Comparison of ENCODE assay signal across 16 cellular contexts in the genomic region with DNA sequence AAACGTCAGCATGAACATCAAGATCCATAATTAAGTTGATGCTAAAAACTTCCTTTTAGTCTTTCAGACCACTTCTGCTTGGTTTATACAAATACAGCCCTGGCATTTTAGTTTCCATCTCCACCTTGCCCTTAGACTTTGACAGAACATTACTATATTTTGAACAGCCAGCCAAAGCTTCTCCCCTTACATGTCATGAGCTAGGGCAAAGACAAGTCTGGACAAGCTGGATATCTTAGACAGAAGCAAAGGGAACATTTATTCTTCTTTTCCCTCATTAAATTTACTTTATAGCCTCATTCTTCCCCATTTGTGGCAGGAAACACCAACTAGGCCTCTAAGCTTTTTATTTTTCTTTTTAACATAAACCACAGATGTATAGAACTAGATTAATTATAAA.
DNase-seq lines count a peak whose midpoint lies in the region; ATAC-seq, FAIRE-seq and TF ChIP-seq lines count a peak whose summit lies in the region.
"Had no signal": no experiment of that assay in that cellular context is flagged by ENCODE, and none has a peak within 500 bp of the region (broad histone marks: within the 10 kb centered on the region; RNA-seq: fewer than 3 reads in every experiment).

No MANE protein-coding gene starts in this region.

- ATAC-seq in GM19467 (IDR thresholded peaks at IDR 0.05; ENCODE audit: unreplicated experiment) = no peak
- ATAC-seq: GM12878 had no signal

- H2AFZ ChIP-seq in mammary epithelial cell (ENCODE audit: low read depth, low read length) (no peak overlapping the region), keratinocyte (ENCODE audit: control insufficient read depth, low read length) (no peak overlapping the region)

- CTCF ChIA-PET in HEK293 (lab: Yijun Ruan, JAX) = no interaction called here
- CTCF ChIA-PET in mammary epithelial cell (lab: Charles Lee; ENCODE audit: low non-redundant PET) = no interaction called here

- no peak for FAIRE-seq in keratinocyte (lab: Jason Lieb, UNC)
- FAIRE-seq: GM12878, GM18507, H1 had no signal

- H3K4me2 ChIP-seq in mammary epithelial cell (ENCODE audit: insufficient read depth, low read depth, low read length) (peak overlapping the region; percentile 75), keratinocyte (ENCODE audit: control insufficient read depth, extremely low read depth, insufficient read depth, low read depth, low read length) (peak overlapping the region; percentile 7)

- no peaks in the 10 kb centered on the region for H3K36me3 ChIP-seq in HEK293 (ENCODE audit: control insufficient read depth in 2 of 2, insufficient read depth in 1 of 2, low read length in 2 of 2)
- no peaks in the 10 kb centered on the region for H3K36me3 ChIP-seq in mammary epithelial cell (ENCODE audit: insufficient read depth, low read length)
- H3K36me3 ChIP-seq in keratinocyte (ENCODE audit: control insufficient read depth in 2 of 2, extremely low read depth in 1 of 2, insufficient read depth in 2 of 2, low read length in 2 of 2) = no peaks in the 10 kb centered on the region
- H3K36me3 ChIP-seq: HAP-1 had no signal

- TF ChIP-seq CTCF in HEK293 (tag by site-specific recombination; IDR thresholded peaks at IDR 0.05) (no peak), mammary epithelial cell (conservative IDR thresholded peaks at IDR 0.05 in 1 of 2, IDR thresholded peaks at IDR 0.05 in 1 of 2; ENCODE audit: extremely low read depth in 1 of 2, insufficient read depth in 1 of 2, low read depth in 1 of 2, low read length in 2 of 2) (no peak), keratinocyte (optimal IDR thresholded peaks at IDR 0.05 in 1 of 3, IDR thresholded peaks at IDR 0.05 in 1 of 3, conservative IDR thresholded peaks at IDR 0.05 in 1 of 3; ENCODE audit: extremely low read depth in 1 of 3, insufficient read depth in 2 of 3, low read length in 3 of 3) (no peak)

- WGBS in mammary epithelial cell (ENCODE audit: low coverage, missing lambda C conversion rate) = 0% methylated on average over 1 of the region's 1 CpG

- in situ Hi-C loops in mammary epithelial cell (cut with MboI; ENCODE audit: low sequenced_read_pairs in 2 of 2) = no loop called here

- H3K9me3 ChIP-seq in HEK293 (ENCODE audit: control insufficient read depth, insufficient read depth, low read depth, low read length) (no peaks in the 10 kb centered on the region), mammary epithelial cell (replicated peaks; ENCODE audit: insufficient read depth, low read length) (no peaks in the 10 kb centered on the region), keratinocyte (ENCODE audit: control insufficient read depth, low read depth, low read length) (no peaks in the 10 kb centered on the region)
- H3K9me3 ChIP-seq: HAP-1 had no signal

- dilution Hi-C loops in mammary epithelial cell (cut with HindIII; ENCODE audit: low sequenced_read_pairs) (no loop called here), keratinocyte (cut with MboI; ENCODE audit: extremely low pct_ligation_motif_present, low sequenced_read_pairs) (no loop called here)

- intact Hi-C loops in mammary epithelial cell (cut with micrococcal nuclease) = no loop called here

- POLR2A ChIA-PET in HEK293 (lab: Yijun Ruan, JAX) = no interaction called here

- H3K79me2 ChIP-seq in mammary epithelial cell (ENCODE audit: insufficient read depth, low read length) (no peaks in the 10 kb centered on the region), keratinocyte (ENCODE audit: control insufficient read depth, insufficient read depth, low read length) (no peaks in the 10 kb centered on the region)

- H4K20me1 ChIP-seq in mammary epithelial cell (ENCODE audit: insufficient read depth, low read length) = no peaks in the 10 kb centered on the region
- no peaks in the 10 kb centered on the region for H4K20me1 ChIP-seq in keratinocyte (ENCODE audit: control insufficient read depth, extremely low read depth, insufficient read depth, low read length)

- DNase-seq in DMS 273 (lab: John Stamatoyannopoulos, UW; ENCODE audit: unreplicated experiment) (peak; percentile 61), mammary epithelial cell (peak; percentile 55), keratinocyte (ENCODE audit: low read depth, low spot score) (no peak), DMS53 treated with DMSO at 0.1 percent for 48 hours (lab: John Stamatoyannopoulos, UW; ENCODE audit: unreplicated experiment) (no peak), GM19240 (ENCODE audit: insufficient read length, low spot score) (no peak)
- DNase-seq: C1 segment of cervical spinal cord; Calu3; CD4-positive, alpha-beta T cell; DMS79; HFFc6 had no signal

- H3K4me1 ChIP-seq in HEK293 (ENCODE audit: control insufficient read depth, insufficient read depth, low read length) (no peaks in the 10 kb centered on the region), mammary epithelial cell (ENCODE audit: insufficient read depth, low read length) (peaks cover 16% of the 10 kb centered on the region), keratinocyte (ENCODE audit: control insufficient read depth, extremely low read depth, insufficient read depth, low read length) (peaks cover 2% of the 10 kb centered on the region)
- H3K4me1 ChIP-seq: HAP-1 had no signal

- H3K27ac ChIP-seq in HEK293 (ENCODE audit: extremely low read depth, low read depth, low read length) (peak overlapping the region; percentile 59; the same call in 1 of the 2 replicates), mammary epithelial cell (ENCODE audit: insufficient read depth, low read depth, low read length) (peak overlapping the region; percentile 9), keratinocyte (ENCODE audit: control insufficient read depth, insufficient read depth, low read length) (no peak overlapping the region)

- no TSS peak for BruUV-seq in mammary epithelial cell (replicated peaks; lab: Mats Ljungman, UMichigan)

- H3K4me3 ChIP-seq in HEK293 (ENCODE audit: low read depth, low read length) (no peak overlapping the region), mammary epithelial cell (replicated peaks in 1 of 3; ENCODE audit: insufficient read depth in 1 of 3, low read depth in 2 of 3, low read length in 3 of 3) (no peak overlapping the region), keratinocyte (ENCODE audit: control insufficient read depth in 2 of 3, extremely low read depth in 1 of 3, insufficient read depth in 2 of 3, low read depth in 1 of 3, low read length in 3 of 3) (no peak overlapping the region)
- H3K4me3 ChIP-seq: GM12878, HAP-1 had no signal

- no peaks in the 10 kb centered on the region for H3K9me1 ChIP-seq in keratinocyte (ENCODE audit: control insufficient read depth, extremely low read depth, insufficient read depth, low read length)

- H3K9ac ChIP-seq in mammary epithelial cell (ENCODE audit: insufficient read depth, low read length) = no peak overlapping the region
- no peak overlapping the region for H3K9ac ChIP-seq in keratinocyte (ENCODE audit: control insufficient read depth, extremely low read depth, insufficient read depth, low read length)

- no peaks in the 10 kb centered on the region for H3K27me3 ChIP-seq in mammary epithelial cell (ENCODE audit: insufficient read depth, low read length)
- no peaks in the 10 kb centered on the region for H3K27me3 ChIP-seq in keratinocyte (ENCODE audit: control insufficient read depth, extremely low read depth, insufficient read depth, low read length)

TF ChIP-seq in HEK293, 187 proteins besides CTCF, POLR2A, EP300 and RAD21:
- TF ChIP-seq ZNF114 (tag by site-specific recombination; IDR thresholded peaks at IDR 0.05) = no peak
- no peak for TF ChIP-seq ZNF510 (tag by site-specific recombination; IDR thresholded peaks at IDR 0.05; ENCODE audit: insufficient replicate concordance)
- TF ChIP-seq ZNF830 (tag by site-specific recombination; IDR thresholded peaks at IDR 0.05; ENCODE audit: low read depth) = no peak
- no peak for TF ChIP-seq SP2 (tag by site-specific recombination; IDR thresholded peaks at IDR 0.05)
- no peak for TF ChIP-seq ZNF266 (tag by site-specific recombination; IDR thresholded peaks at IDR 0.05; ENCODE audit: low read depth)
- no peak for TF ChIP-seq ZNF366 (tag by site-specific recombination; conservative IDR thresholded peaks at IDR 0.05)
- no peak for TF ChIP-seq TRIM28 (IDR thresholded peaks at IDR 0.05; ENCODE audit: borderline replicate concordance, low read length)
- no peak for TF ChIP-seq ZNF549 (tag by site-specific recombination; IDR thresholded peaks at IDR 0.05)
- no peak for TF ChIP-seq ZNF530 (tag by site-specific recombination; IDR thresholded peaks at IDR 0.05; ENCODE audit: low read depth)
- no peak for TF ChIP-seq ZNF423 (tag by site-specific recombination; IDR thresholded peaks at IDR 0.05)
- TF ChIP-seq ZNF211 (tag by site-specific recombination; IDR thresholded peaks at IDR 0.05; ENCODE audit: low read depth) = no peak
- TF ChIP-seq GLIS1 (tag by site-specific recombination; IDR thresholded peaks at IDR 0.05) = no peak
- TF ChIP-seq ZNF544 (tag by site-specific recombination; IDR thresholded peaks at IDR 0.05) = no peak
- TF ChIP-seq, protein P1, sequence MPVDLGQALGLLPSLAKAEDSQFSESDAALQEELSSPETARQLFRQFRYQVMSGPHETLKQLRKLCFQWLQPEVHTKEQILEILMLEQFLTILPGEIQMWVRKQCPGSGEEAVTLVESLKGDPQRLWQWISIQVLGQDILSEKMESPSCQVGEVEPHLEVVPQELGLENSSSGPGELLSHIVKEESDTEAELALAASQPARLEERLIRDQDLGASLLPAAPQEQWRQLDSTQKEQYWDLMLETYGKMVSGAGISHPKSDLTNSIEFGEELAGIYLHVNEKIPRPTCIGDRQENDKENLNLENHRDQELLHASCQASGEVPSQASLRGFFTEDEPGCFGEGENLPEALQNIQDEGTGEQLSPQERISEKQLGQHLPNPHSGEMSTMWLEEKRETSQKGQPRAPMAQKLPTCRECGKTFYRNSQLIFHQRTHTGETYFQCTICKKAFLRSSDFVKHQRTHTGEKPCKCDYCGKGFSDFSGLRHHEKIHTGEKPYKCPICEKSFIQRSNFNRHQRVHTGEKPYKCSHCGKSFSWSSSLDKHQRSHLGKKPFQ (tag by site-specific recombination; IDR thresholded peaks at IDR 0.05) = no peak

Comparison
In these comparisons a context has a peak if more than half of its experiments do, and no peak if none do; other contexts are left out.
1. DNase-seq: peak in DMS 273 (single experiment) and mammary epithelial cell (single experiment); none in keratinocyte (single experiment), DMS53 treated with DMSO at 0.1 percent for 48 hours (single experiment) and GM19240 (single experiment).